Comparison of ENCODE assay signal across 9 cellular contexts in genomic region chr17:65170839-65171238, GRCh38. TPM values are rescaled to one million over a fixed set of nuclear protein-coding genes. Genes with fewer than 3 reads are reported as not detected.
DNase-seq lines count a peak whose midpoint lies in the region; ATAC-seq, FAIRE-seq and TF ChIP-seq lines count a peak whose summit lies in the region.
"Had no signal": no experiment of that assay in that cellular context is flagged by ENCODE, and none has a peak within 500 bp of the region (broad histone marks: within the 10 kb centered on the region; RNA-seq: fewer than 3 reads in every experiment).

No MANE protein-coding gene starts in this region.

- H3K27me3 ChIP-seq in SJCRH30, result no peaks in the 10 kb centered on the region

- no peak overlapping the region for H3K4me3 Mint-ChIP-seq in effector memory CD8-positive, alpha-beta T cell

- intact Hi-C loops in mucosa of descending colon (cut with DNase I, micrococcal nuclease), result no loop called here

- peaks cover 3% of the 10 kb centered on the region for H3K36me3 Mint-ChIP-seq in effector memory CD8-positive, alpha-beta T cell (ENCODE audit: insufficient read depth)

- no peak overlapping the region for H3K27ac ChIP-seq in SJCRH30
- H3K27ac ChIP-seq: epithelial cell of prostate had no signal

- H3K27ac Mint-ChIP-seq in effector memory CD8-positive, alpha-beta T cell, result peak overlapping the region; percentile 65 to 75

- TF ChIP-seq POLR2A in GM12891 (IDR thresholded peaks at IDR 0.05; ENCODE audit: low read depth, low read length), result no peak

- DNase-seq in LNCaP clone FGC (ENCODE audit: low read depth) (peak; percentile 64), NCI-H446 treated with DMSO at 0.1 percent for 48 hours (lab: John Stamatoyannopoulos, UW) (peak; percentile 57), mucosa of descending colon (no peak), SJCRH30 (no peak), GM12891 (ENCODE audit: insufficient read length, low spot score) (no peak)
- no peak for DNase-seq in effector memory CD8-positive, alpha-beta T cell
- DNase-seq: stimulated activated CD4-positive, alpha-beta T cell treated with anti-CD3 and anti-CD28 coated beads, Interleukin-4, amount 100 ng/mL, for 24 hours had no signal

- H3K9me3 Mint-ChIP-seq in effector memory CD8-positive, alpha-beta T cell, result no peaks in the 10 kb centered on the region

- no peaks in the 10 kb centered on the region for H3K9me3 ChIP-seq in mucosa of descending colon
- no peaks in the 10 kb centered on the region for H3K9me3 ChIP-seq in SJCRH30 (replicated peaks)

- no peak for FAIRE-seq in GM12891 (lab: Jason Lieb, UNC)

- TF ChIP-seq CTCF in LNCaP clone FGC (IDR thresholded peaks at IDR 0.05; ENCODE audit: control insufficient read depth, extremely low read depth, insufficient read depth), result no peak
- no peak for TF ChIP-seq CTCF in mucosa of descending colon (IDR thresholded peaks at IDR 0.05)

- no peaks in the 10 kb centered on the region for H3K27me3 Mint-ChIP-seq in effector memory CD8-positive, alpha-beta T cell

- no peak overlapping the region for H3K4me3 ChIP-seq in LNCaP clone FGC (ENCODE audit: low read depth, low read length)
- no peak overlapping the region for H3K4me3 ChIP-seq in mucosa of descending colon
- H3K4me3 ChIP-seq in SJCRH30, result no peak overlapping the region

- H3K36me3 ChIP-seq in mucosa of descending colon (ENCODE audit: low read depth) (no peaks in the 10 kb centered on the region), SJCRH30 (no peaks in the 10 kb centered on the region)

- H3K4me1 ChIP-seq in mucosa of descending colon (ENCODE audit: low read depth) (no peaks in the 10 kb centered on the region), SJCRH30 (no peaks in the 10 kb centered on the region)

- ATAC-seq in effector memory CD8-positive, alpha-beta T cell (replicated peaks), result no peak
- ATAC-seq in mucosa of descending colon (peak; percentile 34), HG03439 (IDR thresholded peaks at IDR 0.05; ENCODE audit: unreplicated experiment) (no peak)

- H3K4me1 Mint-ChIP-seq in effector memory CD8-positive, alpha-beta T cell (ENCODE audit: low read depth in 2 of 2), result peaks cover 9 to 18% of the 10 kb centered on the region in 2 donors

TF ChIP-seq in GM12891, 5 proteins besides CTCF, POLR2A, EP300 and RAD21:
- no peak for TF ChIP-seq POLR2AphosphoS5 (IDR thresholded peaks at IDR 0.05; ENCODE audit: low read depth, low read length)
- TF ChIP-seq POU2F2 (IDR thresholded peaks at IDR 0.05; ENCODE audit: low read depth, low read length), result no peak
- no peak for TF ChIP-seq PAX5 (IDR thresholded peaks at IDR 0.05; ENCODE audit: insufficient read depth, low read length, severe bottlenecking)
- no peak for TF ChIP-seq TAF1 (IDR thresholded peaks at IDR 0.05; ENCODE audit: low read depth, low read length)
- TF ChIP-seq SPI1 (IDR thresholded peaks at IDR 0.05; ENCODE audit: low read depth, low read length), result no peak
TF ChIP-seq in GM12891: peak in this region for 0.

RNA-seq across cellular contexts. Expression of gene RGS9, which starts 33.7 kb away (rescaled TPM):
- total RNA-seq in mucosa of descending colon, result 10 to 100 TPM in 2 of 3 donors, 1 to 10 TPM in 1; 8.7 to 14.6 (median 13.3) TPM
- 2.9 and 3.1 TPM in 2 replicates for total RNA-seq in SJCRH30 (2014; rRNA removed; shearing (Covaris generic))
- polyA plus RNA-seq in GM12891 (2012; ENCODE audit: low read depth, missing spikeins), result 4.9 TPM

Comparison
In these comparisons a context has a peak if more than half of its experiments do, and no peak if none do; other contexts are left out.
1. DNase-seq: peak in LNCaP clone FGC (single experiment) and NCI-H446 treated with DMSO at 0.1 percent for 48 hours (single experiment); none in effector memory CD8-positive, alpha-beta T cell (0 of 3), mucosa of descending colon (0 of 3), SJCRH30 (0 of 2) and GM12891 (single experiment).